ENCODE assay signal across 8 cellular contexts in genomic region chr2:172253190-172254052, GRCh38.
DNase-seq lines count a peak whose midpoint lies in the region; ATAC-seq and TF ChIP-seq lines count a peak whose summit lies in the region.

No MANE protein-coding gene starts in this region.

- no peak for TF ChIP-seq POLR2A in uterus (IDR thresholded peaks at IDR 0.05)

- no peak overlapping the region for H3K4me3 ChIP-seq in AG04449 (ENCODE audit: low read depth, low read length)
- H3K4me3 ChIP-seq in uterus: no peak overlapping the region

- POLR2A ChIA-PET in AG04449 (lab: Yijun Ruan, JAX): interaction anchor here (0.6 to 1.7 kb wide), 8 partner anchors 8 to 208 kb away, joined by 3 to 7 read pairs (median 3); no protein-coding TSS in a partner anchor
- POLR2A ChIA-PET in activated CD4-positive, alpha-beta T cell treated with anti-CD3 and anti-CD28 coated beads, Interleukin-2, amount 10 ng/mL, durations not matched to agents 7 days and 5 days (lab: Charles Lee): no interaction called here

- H3K27me3 Mint-ChIP-seq in activated CD4-positive, alpha-beta T cell treated with anti-CD3 and anti-CD28 coated beads, Interleukin-2, amount 10 ng/mL, durations not matched to agents 7 days and 5 days: peaks cover 5% of the 10 kb centered on the region
- H3K27me3 Mint-ChIP-seq in endothelial cell (ENCODE audit: unreplicated experiment): peaks cover 6% of the 10 kb centered on the region

- intact Hi-C loops in uterus (cut with DNase I; ENCODE audit: low total_unique reads): no loop called here

- no peaks in the 10 kb centered on the region for H3K9me3 ChIP-seq in uterus

- TF ChIP-seq CTCF in AG04449 (IDR thresholded peaks at IDR 0.05; ENCODE audit: insufficient read depth, low read length, missing control alignments) (no peak), endothelial cell (IDR thresholded peaks at IDR 0.05; ENCODE audit: unreplicated experiment) (no peak), omental fat pad (IDR thresholded peaks at IDR 0.05) (no peak), uterus (IDR thresholded peaks at IDR 0.05) (no peak)

- peaks cover 29% of the 10 kb centered on the region for H3K4me1 Mint-ChIP-seq in activated CD4-positive, alpha-beta T cell treated with anti-CD3 and anti-CD28 coated beads, Interleukin-2, amount 10 ng/mL, durations not matched to agents 7 days and 5 days
- peaks cover 38% of the 10 kb centered on the region for H3K4me1 Mint-ChIP-seq in endothelial cell (ENCODE audit: unreplicated experiment)

- no peaks in the 10 kb centered on the region for H3K27me3 ChIP-seq in uterus

- CTCF ChIA-PET in AG04449 (lab: Yijun Ruan, JAX): interaction anchor here (0.7 to 9.6 kb wide), 7 partner anchors 11 to 212 kb away, joined by 3 to 66 read pairs (median 3); no protein-coding TSS in a partner anchor
- CTCF ChIA-PET in activated CD4-positive, alpha-beta T cell treated with anti-CD3 and anti-CD28 coated beads, Interleukin-2, amount 10 ng/mL, durations not matched to agents 7 days and 5 days (lab: Charles Lee): interaction anchor here (1.2 kb wide), 1 partner anchor 209 kb away, joined by 3 read pairs; no protein-coding TSS in a partner anchor

- DNase-seq in AG04449 (ENCODE audit: low read depth, low spot score) (peak; percentile 100), HS-27A (ENCODE audit: low read depth) (peak; percentile 88), endothelial cell (ENCODE audit: low spot score) (no peak), omental fat pad (ENCODE audit: low spot score) (peak; percentile 71), uterus (peak in 1 of 2 donors; percentile 80)
- peak; percentile 56 for DNase-seq in activated CD4-positive, alpha-beta T cell treated with anti-CD3 and anti-CD28 coated beads, Interleukin-2, amount 10 ng/mL, durations not matched to agents 7 days and 5 days

- H3K36me3 Mint-ChIP-seq in activated CD4-positive, alpha-beta T cell treated with anti-CD3 and anti-CD28 coated beads, Interleukin-2, amount 10 ng/mL, durations not matched to agents 7 days and 5 days (ENCODE audit: low read depth): no peaks in the 10 kb centered on the region
- no peaks in the 10 kb centered on the region for H3K36me3 Mint-ChIP-seq in endothelial cell (ENCODE audit: low read depth, unreplicated experiment)

- no peak overlapping the region for H3K27ac Mint-ChIP-seq in activated CD4-positive, alpha-beta T cell treated with anti-CD3 and anti-CD28 coated beads, Interleukin-2, amount 10 ng/mL, durations not matched to agents 7 days and 5 days
- H3K27ac Mint-ChIP-seq in endothelial cell (ENCODE audit: unreplicated experiment): peak overlapping the region; percentile 80

- no peaks in the 10 kb centered on the region for H3K36me3 ChIP-seq in uterus

- H3K9me3 Mint-ChIP-seq in activated CD4-positive, alpha-beta T cell treated with anti-CD3 and anti-CD28 coated beads, Interleukin-2, amount 10 ng/mL, durations not matched to agents 7 days and 5 days: no peaks in the 10 kb centered on the region
- H3K9me3 Mint-ChIP-seq in endothelial cell (ENCODE audit: unreplicated experiment): no peaks in the 10 kb centered on the region

- ATAC-seq in omental fat pad (ENCODE audit: low FRiP score) (peak; percentile 71), GM18867 (IDR thresholded peaks at IDR 0.05; ENCODE audit: unreplicated experiment) (no peak), GM19395 (IDR thresholded peaks at IDR 0.05; ENCODE audit: unreplicated experiment) (no peak)

- H3K4me3 Mint-ChIP-seq in activated CD4-positive, alpha-beta T cell treated with anti-CD3 and anti-CD28 coated beads, Interleukin-2, amount 10 ng/mL, durations not matched to agents 7 days and 5 days: no peak overlapping the region
- H3K4me3 Mint-ChIP-seq in endothelial cell (ENCODE audit: unreplicated experiment): no peak overlapping the region

- H3K27ac ChIP-seq in uterus: peak overlapping the region; percentile 62 to 67

- H3K4me1 ChIP-seq in uterus: no peaks in the 10 kb centered on the region
